ENCODE assay signal across 1 cellular context in the genomic region with DNA sequence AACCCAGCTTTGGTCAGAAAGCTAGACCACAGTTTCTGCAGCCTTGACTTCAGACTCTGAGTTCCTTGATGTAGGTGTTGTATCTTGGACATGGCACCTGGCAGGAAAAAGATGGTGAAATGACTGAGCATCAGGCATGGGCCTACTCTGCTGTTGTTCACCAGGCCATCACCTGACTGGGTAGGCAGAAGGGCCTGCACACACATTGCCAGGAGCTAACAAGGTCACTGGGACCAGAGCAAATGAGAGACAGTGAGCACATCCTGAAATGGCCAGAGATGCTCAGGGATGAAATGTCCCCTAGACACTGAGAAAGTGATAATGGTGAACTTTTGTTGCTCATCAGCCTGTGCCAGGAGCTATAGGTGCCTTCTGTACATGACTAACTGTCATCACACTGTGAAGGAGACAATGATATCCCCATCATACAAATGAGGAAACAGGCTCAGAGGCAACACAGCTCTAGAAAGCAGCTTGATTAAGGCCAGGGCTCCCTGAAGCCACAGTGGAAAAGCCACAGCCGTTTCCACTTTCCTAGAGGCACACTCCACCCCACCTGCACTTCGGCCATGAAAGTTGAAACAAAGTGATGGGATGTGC.
TF ChIP-seq lines count a peak whose summit lies in the region.

No MANE protein-coding gene starts in this region.

TF ChIP-seq in HCT116, 20 proteins besides CTCF, POLR2A, EP300 and RAD21:
- TF ChIP-seq SRF (IDR thresholded peaks at IDR 0.05; ENCODE audit: low read depth), result no peak
- TF ChIP-seq, protein P1, sequence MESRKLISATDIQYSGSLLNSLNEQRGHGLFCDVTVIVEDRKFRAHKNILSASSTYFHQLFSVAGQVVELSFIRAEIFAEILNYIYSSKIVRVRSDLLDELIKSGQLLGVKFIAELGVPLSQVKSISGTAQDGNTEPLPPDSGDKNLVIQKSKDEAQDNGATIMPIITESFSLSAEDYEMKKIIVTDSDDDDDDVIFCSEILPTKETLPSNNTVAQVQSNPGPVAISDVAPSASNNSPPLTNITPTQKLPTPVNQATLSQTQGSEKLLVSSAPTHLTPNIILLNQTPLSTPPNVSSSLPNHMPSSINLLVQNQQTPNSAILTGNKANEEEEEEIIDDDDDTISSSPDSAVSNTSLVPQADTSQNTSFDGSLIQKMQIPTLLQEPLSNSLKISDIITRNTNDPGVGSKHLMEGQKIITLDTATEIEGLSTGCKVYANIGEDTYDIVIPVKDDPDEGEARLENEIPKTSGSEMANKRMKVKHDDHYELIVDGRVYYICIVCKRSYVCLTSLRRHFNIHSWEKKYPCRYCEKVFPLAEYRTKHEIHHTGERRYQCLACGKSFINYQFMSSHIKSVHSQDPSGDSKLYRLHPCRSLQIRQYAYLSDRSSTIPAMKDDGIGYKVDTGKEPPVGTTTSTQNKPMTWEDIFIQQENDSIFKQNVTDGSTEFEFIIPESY (IDR thresholded peaks at IDR 0.05; ENCODE audit: extremely low read depth, insufficient replicate concordance, low read length), result no peak
